6 cellular contexts compared by ENCODE assay signal in genomic region chr13:19157461-19157860, GRCh38. TPM values are rescaled to one million over a fixed set of nuclear protein-coding genes. Genes with fewer than 3 reads are reported as not detected.
"Had no signal": no experiment of that assay in that cellular context is flagged by ENCODE, and none has a peak within 500 bp of the region (broad histone marks: within the 10 kb centered on the region; RNA-seq: fewer than 3 reads in every experiment).

No MANE protein-coding gene starts in this region.

- H3K4me3 ChIP-seq: GM23338 had no signal

- DNase-seq: H9, HCEC 1CT, IMR-90 had no signal

RNA-seq across cellular contexts. Expression of gene TUBA3C, which starts 24.2 kb away (rescaled TPM):
- total RNA-seq: GM23338, H1, H9, HT-29, IMR-90 had no signal
